Comparison of ENCODE assay signal across 18 cellular contexts in genomic region chr16:69821844-69822173, GRCh38. TPM values are rescaled to one million over a fixed set of nuclear protein-coding genes. Genes with fewer than 3 reads are reported as not detected.
DNase-seq lines count a peak whose midpoint lies in the region; ATAC-seq and TF ChIP-seq lines count a peak whose summit lies in the region.
"Had no signal": no experiment of that assay in that cellular context is flagged by ENCODE, and none has a peak within 500 bp of the region (broad histone marks: within the 10 kb centered on the region; RNA-seq: fewer than 3 reads in every experiment).

No MANE protein-coding gene starts in this region.

- H3K4me1 ChIP-seq in hepatocyte (ENCODE audit: insufficient read depth) (peaks cover 13% of the 10 kb centered on the region), stomach smooth muscle (ENCODE audit: control insufficient read depth, insufficient read depth, low read length) (peaks cover 20% of the 10 kb centered on the region)

- ATAC-seq in activated naive CD4-positive, alpha-beta T cell treated with anti-CD3 and anti-CD28 coated beads, Interleukin-2, amount 50 U/mL, for 72 hours = no peak
- ATAC-seq in HG03442 (IDR thresholded peaks at IDR 0.05; ENCODE audit: unreplicated experiment) = no peak
- ATAC-seq: GM12878, HCT116, K562, Panc1 had no signal

- CTCF ChIA-PET in activated naive CD4-positive, alpha-beta T cell treated with anti-CD3 and anti-CD28 coated beads for 36 hours (lab: Charles Lee) = no interaction called here

- intact Hi-C loops in activated naive CD4-positive, alpha-beta T cell treated with anti-CD3 and anti-CD28 coated beads for 36 hours (cut with micrococcal nuclease) = no loop called here

- no peaks in the 10 kb centered on the region for H4K20me1 ChIP-seq in hepatocyte (ENCODE audit: insufficient read depth, poor library complexity, severe bottlenecking)

- no peaks in the 10 kb centered on the region for H3K27me3 ChIP-seq in hepatocyte
- H3K27me3 ChIP-seq in stomach smooth muscle (ENCODE audit: control insufficient read depth in 1 of 2, insufficient read depth in 2 of 2, low read length in 2 of 2) = no peaks in the 10 kb centered on the region

- no peak overlapping the region for H3K4me3 ChIP-seq in hepatocyte
- H3K4me3 ChIP-seq in stomach smooth muscle (ENCODE audit: low read length in 2 of 2) = no peak overlapping the region
- H3K4me3 ChIP-seq: GM12878, K562 had no signal

- H3K9me3 Mint-ChIP-seq in activated naive CD4-positive, alpha-beta T cell treated with anti-CD3 and anti-CD28 coated beads, Interleukin-2, amount 50 U/mL, for 72 hours = no peaks in the 10 kb centered on the region
- H3K9me3 Mint-ChIP-seq in activated naive CD4-positive, alpha-beta T cell treated with anti-CD3 and anti-CD28 coated beads for 36 hours = no peaks in the 10 kb centered on the region

- no peaks in the 10 kb centered on the region for H3K36me3 ChIP-seq in hepatocyte (replicated peaks; ENCODE audit: insufficient read depth, low read depth)
- H3K36me3 ChIP-seq in stomach smooth muscle (ENCODE audit: control insufficient read depth in 2 of 2, insufficient read depth in 2 of 2, low read length in 2 of 2) = no peaks in the 10 kb centered on the region

- H3K9me2 ChIP-seq in hepatocyte (replicated peaks; ENCODE audit: insufficient read depth) = no peaks in the 10 kb centered on the region

- TF ChIP-seq CTCF in hepatocyte (IDR thresholded peaks at IDR 0.05; ENCODE audit: poor library complexity) = no peak

- H2AFZ ChIP-seq in hepatocyte = no peak overlapping the region

- 99% methylated on average over 6 of the region's 6 CpGs for WGBS in hepatocyte (ENCODE audit: low lambda C conversion rate, missing lambda C conversion rate)

- peak overlapping the region; percentile 84 for H3K27ac ChIP-seq in hepatocyte
- H3K27ac ChIP-seq in stomach smooth muscle (ENCODE audit: low read length) = peak overlapping the region; percentile 67
- H3K27ac ChIP-seq in substantia nigra (ENCODE audit: low read depth, low read length, poor library complexity, severe bottlenecking) = no peak overlapping the region

- no peaks in the 10 kb centered on the region for H3K27me3 Mint-ChIP-seq in activated naive CD4-positive, alpha-beta T cell treated with anti-CD3 and anti-CD28 coated beads for 36 hours (ENCODE audit: low read depth)

- H3K9me3 ChIP-seq in hepatocyte (ENCODE audit: low read depth) (no peaks in the 10 kb centered on the region), stomach smooth muscle (ENCODE audit: control insufficient read depth in 2 of 2, low read length in 2 of 2) (no peaks in the 10 kb centered on the region)

- peaks cover 8 to 15% of the 10 kb centered on the region in 2 donors for H3K36me3 Mint-ChIP-seq in activated naive CD4-positive, alpha-beta T cell treated with anti-CD3 and anti-CD28 coated beads, Interleukin-2, amount 50 U/mL, for 72 hours
- peaks cover 17% of the 10 kb centered on the region for H3K36me3 Mint-ChIP-seq in activated naive CD4-positive, alpha-beta T cell treated with anti-CD3 and anti-CD28 coated beads for 36 hours (ENCODE audit: low read depth)

- H3K4me3 Mint-ChIP-seq in activated naive CD4-positive, alpha-beta T cell treated with anti-CD3 and anti-CD28 coated beads for 36 hours = no peak overlapping the region
- H3K4me3 Mint-ChIP-seq: CD14-positive monocyte had no signal

- H3K9ac ChIP-seq in stomach smooth muscle (ENCODE audit: low read length in 2 of 2) = no peak overlapping the region

- H3K79me2 ChIP-seq in hepatocyte = no peaks in the 10 kb centered on the region

- DNase-seq in activated naive CD4-positive, alpha-beta T cell treated with anti-CD3 and anti-CD28 coated beads, Interleukin-2, amount 50 U/mL, for 72 hours (ENCODE audit: low spot score in 2 of 2) = no peak
- no peak for DNase-seq in activated naive CD4-positive, alpha-beta T cell treated with anti-CD3 and anti-CD28 coated beads for 36 hours
- DNase-seq in hepatocyte (ENCODE audit: low spot score) = no peak
- no peak for DNase-seq in COLO829 (ENCODE audit: low spot score)
- no peak for DNase-seq in substantia nigra (lab: John Stamatoyannopoulos, UW)
- no peak for DNase-seq in kidney glomerular epithelial cell (lab: John Stamatoyannopoulos, UW)
- DNase-seq: 8988T, COR-L47, EL, GOT3, NCI-H1105 had no signal

- H3K27ac Mint-ChIP-seq in activated naive CD4-positive, alpha-beta T cell treated with anti-CD3 and anti-CD28 coated beads, Interleukin-2, amount 50 U/mL, for 72 hours = peak overlapping the region; percentile 2 to 50
- no peak overlapping the region for H3K27ac Mint-ChIP-seq in activated naive CD4-positive, alpha-beta T cell treated with anti-CD3 and anti-CD28 coated beads for 36 hours

- H3K4me2 ChIP-seq in hepatocyte = no peak overlapping the region

- H3K4me1 Mint-ChIP-seq in activated naive CD4-positive, alpha-beta T cell treated with anti-CD3 and anti-CD28 coated beads for 36 hours (ENCODE audit: low read depth) = no peaks in the 10 kb centered on the region

RNA-seq across cellular contexts. Expression of gene WWP2, which starts 59.7 kb away (rescaled TPM):
- total RNA-seq in activated naive CD4-positive, alpha-beta T cell treated with anti-CD3 and anti-CD28 coated beads, Interleukin-2, amount 50 U/mL, for 72 hours = 10 to 100 TPM; 48.2 to 51.9 TPM
- total RNA-seq in activated naive CD4-positive, alpha-beta T cell treated with anti-CD3 and anti-CD28 coated beads for 36 hours = 10 to 100 TPM; 27.7 to 32.3 TPM
- total RNA-seq in hepatocyte = 19.9 and 26.2 TPM in 2 replicates
- 19.1 and 23.1 TPM in 2 replicates for polyA plus RNA-seq in hepatocyte
